26 cellular contexts compared by ENCODE assay signal in the genomic region with DNA sequence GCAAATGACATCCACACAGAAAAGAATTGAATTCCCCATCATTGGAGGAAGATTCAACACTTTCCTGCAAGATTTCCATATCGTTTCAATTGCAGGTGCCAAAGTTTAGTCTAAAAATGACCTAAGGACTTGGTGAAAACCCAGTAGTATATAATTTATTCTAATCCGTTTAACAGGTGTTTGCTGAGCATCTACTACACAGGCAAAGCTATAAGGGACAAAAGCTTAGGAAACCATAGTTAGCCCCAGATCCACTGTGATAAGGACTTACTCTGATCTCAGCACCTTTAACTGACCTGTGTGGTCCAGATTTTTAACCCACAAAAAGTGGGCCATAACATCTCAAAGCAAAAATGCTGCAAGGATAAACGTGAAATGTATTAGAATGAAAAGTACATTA.
"Had no signal": no experiment of that assay in that cellular context is flagged by ENCODE, and none has a peak within 500 bp of the region (broad histone marks: within the 10 kb centered on the region; RNA-seq: fewer than 3 reads in every experiment).

No MANE protein-coding gene starts in this region.

- H3K27ac ChIP-seq: epithelial cell of prostate, esophagus squamous epithelium, left ventricle myocardium inferior, right lobe of liver, thoracic aorta, WERI-Rb-1 had no signal

- ATAC-seq: activated CD8-positive, alpha-beta T cell treated with anti-CD3 and anti-CD28 coated beads for 36 hours; activated naive CD8-positive, alpha-beta T cell treated with anti-CD3 and anti-CD28 coated beads, Interleukin-2, amount 50 U/mL, for 24 hours; activated T-cell treated with anti-CD3 and anti-CD28 coated beads, Interleukin-2, amount 50 U/mL, for 4 hours; activated T-helper 17 cell treated with anti-CD3 and anti-CD28 coated beads, Interleukin-2, amount 50 U/mL, for 72 hours; mucosa of descending colon; natural killer cell treated with Interleukin-12 subunit alpha and Interleukin-12 subunit beta and Interleukin-15 and Interleukin-18, amount 100 ng/mL, for 72 hours; right lobe of liver had no signal

- H3K36me3 ChIP-seq: thoracic aorta, WERI-Rb-1 had no signal

- H3K27ac Mint-ChIP-seq: activated CD4-positive, alpha-beta T cell treated with anti-CD3 and anti-CD28 coated beads, Interleukin-2, amount 10 ng/mL, durations not matched to agents 24 days and 14 days; activated CD8-positive, alpha-beta T cell treated with anti-CD3 and anti-CD28 coated beads for 36 hours; activated naive CD4-positive, alpha-beta T cell treated with anti-CD3 and anti-CD28 coated beads, Interleukin-2, amount 50 U/mL, for 24 hours; activated naive CD8-positive, alpha-beta T cell treated with anti-CD3 and anti-CD28 coated beads, Interleukin-2, amount 50 U/mL, for 24 hours; activated T-helper 17 cell treated with anti-CD3 and anti-CD28 coated beads, Interleukin-2, amount 50 U/mL, for 72 hours; natural killer cell treated with Interleukin-12 subunit alpha and Interleukin-12 subunit beta and Interleukin-15 and Interleukin-18, amount 100 ng/mL, for 72 hours; stimulated activated naive CD8-positive, alpha-beta T cell treated with anti-CD3 and anti-CD28 coated beads, Interleukin-15, Interleukin-2, amounts not matched to agents 100 ng/mL and 50 ng/mL, for 24 hours; T-helper 1 cell treated with Interleukin-12 subunit alpha and Interleukin-12 subunit beta and Interleukin-4 antibody, amounts not matched to agents 30 μg/mL and 1 μg/mL, for 36 hours had no signal

- H3K9me3 ChIP-seq: esophagus squamous epithelium, left ventricle myocardium inferior, mucosa of descending colon, right lobe of liver, thoracic aorta had no signal

- H3K4me1 Mint-ChIP-seq: activated CD4-positive, alpha-beta T cell treated with anti-CD3 and anti-CD28 coated beads, Interleukin-2, amount 10 ng/mL, durations not matched to agents 24 days and 14 days had no signal

- H3K4me3 Mint-ChIP-seq: activated CD4-positive, alpha-beta T cell treated with anti-CD3 and anti-CD28 coated beads, Interleukin-2, amount 10 ng/mL, durations not matched to agents 24 days and 14 days; activated CD8-positive, alpha-beta T cell treated with anti-CD3 and anti-CD28 coated beads for 36 hours; activated naive CD4-positive, alpha-beta T cell treated with anti-CD3 and anti-CD28 coated beads, Interleukin-2, amount 50 U/mL, for 24 hours; activated naive CD8-positive, alpha-beta T cell treated with anti-CD3 and anti-CD28 coated beads, Interleukin-2, amount 50 U/mL, for 24 hours; activated T-cell treated with anti-CD3 and anti-CD28 coated beads, Interleukin-2, amount 50 U/mL, for 4 hours; activated T-helper 17 cell treated with anti-CD3 and anti-CD28 coated beads, Interleukin-2, amount 50 U/mL, for 72 hours; natural killer cell treated with Interleukin-12 subunit alpha and Interleukin-12 subunit beta and Interleukin-15 and Interleukin-18, amount 100 ng/mL, for 72 hours; stimulated activated naive CD8-positive, alpha-beta T cell treated with anti-CD3 and anti-CD28 coated beads, Interleukin-15, Interleukin-2, amounts not matched to agents 100 ng/mL and 50 ng/mL, for 24 hours; T-helper 1 cell treated with Interleukin-12 subunit alpha and Interleukin-12 subunit beta and Interleukin-4 antibody, amounts not matched to agents 30 μg/mL and 1 μg/mL, for 36 hours had no signal

- H3K9me3 Mint-ChIP-seq: activated CD4-positive, alpha-beta T cell treated with anti-CD3 and anti-CD28 coated beads, Interleukin-2, amount 10 ng/mL, durations not matched to agents 24 days and 14 days; activated CD8-positive, alpha-beta T cell treated with anti-CD3 and anti-CD28 coated beads for 36 hours; activated naive CD4-positive, alpha-beta T cell treated with anti-CD3 and anti-CD28 coated beads, Interleukin-2, amount 50 U/mL, for 24 hours; activated naive CD8-positive, alpha-beta T cell treated with anti-CD3 and anti-CD28 coated beads, Interleukin-2, amount 50 U/mL, for 24 hours; activated T-cell treated with anti-CD3 and anti-CD28 coated beads, Interleukin-2, amount 50 U/mL, for 4 hours; activated T-helper 17 cell treated with anti-CD3 and anti-CD28 coated beads, Interleukin-2, amount 50 U/mL, for 72 hours; natural killer cell treated with Interleukin-12 subunit alpha and Interleukin-12 subunit beta and Interleukin-15 and Interleukin-18, amount 100 ng/mL, for 72 hours; stimulated activated naive CD8-positive, alpha-beta T cell treated with anti-CD3 and anti-CD28 coated beads, Interleukin-15, Interleukin-2, amounts not matched to agents 100 ng/mL and 50 ng/mL, for 24 hours; T-helper 1 cell treated with Interleukin-12 subunit alpha and Interleukin-12 subunit beta and Interleukin-4 antibody, amounts not matched to agents 30 μg/mL and 1 μg/mL, for 36 hours had no signal

- H3K4me1 ChIP-seq: esophagus squamous epithelium, right lobe of liver had no signal

- H3K27me3 ChIP-seq: esophagus squamous epithelium, right lobe of liver had no signal

- FAIRE-seq: urothelium cell line had no signal

- H3K4me3 ChIP-seq: esophagus squamous epithelium, left ventricle myocardium inferior, lung, mucosa of descending colon, right lobe of liver, thoracic aorta had no signal

- H3K27me3 Mint-ChIP-seq: activated CD4-positive, alpha-beta T cell treated with anti-CD3 and anti-CD28 coated beads, Interleukin-2, amount 10 ng/mL, durations not matched to agents 24 days and 14 days; activated CD8-positive, alpha-beta T cell treated with anti-CD3 and anti-CD28 coated beads for 36 hours; activated naive CD4-positive, alpha-beta T cell treated with anti-CD3 and anti-CD28 coated beads, Interleukin-2, amount 50 U/mL, for 24 hours; activated naive CD8-positive, alpha-beta T cell treated with anti-CD3 and anti-CD28 coated beads, Interleukin-2, amount 50 U/mL, for 24 hours; activated T-helper 17 cell treated with anti-CD3 and anti-CD28 coated beads, Interleukin-2, amount 50 U/mL, for 72 hours; natural killer cell treated with Interleukin-12 subunit alpha and Interleukin-12 subunit beta and Interleukin-15 and Interleukin-18, amount 100 ng/mL, for 72 hours; stimulated activated naive CD8-positive, alpha-beta T cell treated with anti-CD3 and anti-CD28 coated beads, Interleukin-15, Interleukin-2, amounts not matched to agents 100 ng/mL and 50 ng/mL, for 24 hours had no signal

- DNase-seq: activated CD4-positive, alpha-beta T cell treated with anti-CD3 and anti-CD28 coated beads, Interleukin-2, amount 10 ng/mL, durations not matched to agents 24 days and 14 days; activated CD4-positive, CD25-positive, alpha-beta regulatory T cell treated with anti-CD3 and anti-CD28 coated beads, Interleukin-2, amount 50 U/mL, for 72 hours; activated CD8-positive, alpha-beta T cell treated with anti-CD3 and anti-CD28 coated beads for 36 hours; activated gamma-delta T cell treated with Interleukin-2 at 50 U/mL for 16 hours; activated naive CD8-positive, alpha-beta T cell treated with anti-CD3 and anti-CD28 coated beads, Interleukin-2, amount 50 U/mL, for 24 hours; activated T-cell treated with anti-CD3 and anti-CD28 coated beads, Interleukin-2, amount 50 U/mL, for 4 hours; amygdala; central memory CD4-positive, alpha-beta T cell; esophagus squamous epithelium; foreskin melanocyte; left ventricle myocardium inferior; mucosa of descending colon; right lobe of liver; stimulated activated CD4-positive, alpha-beta T cell treated with anti-CD3 and anti-CD28 coated beads, Interleukin-2, amount 100 ng/mL, for 48 hours; T-helper 9 cell; trophoblast cell; WERI-Rb-1 had no signal
